9 cellular contexts compared by ENCODE assay signal in genomic region chr17:9116861-9117568, GRCh38.
"Had no signal": no experiment of that assay in that cellular context is flagged by ENCODE, and none has a peak within 500 bp of the region (broad histone marks: within the 10 kb centered on the region; RNA-seq: fewer than 3 reads in every experiment).

No MANE protein-coding gene starts in this region.

- H3K36me3 ChIP-seq: tibial nerve had no signal

- DNase-seq: activated CD4-positive, alpha-beta T cell treated with anti-CD3 and anti-CD28 coated beads, Interleukin-2, amount 50 U/mL, for 1 hour; body of pancreas; foreskin keratinocyte; head of caudate nucleus; retina; small intestine had no signal

- H3K4me1 ChIP-seq: foreskin keratinocyte had no signal

- H3K4me3 ChIP-seq: body of pancreas, tibial nerve had no signal

- H3K27ac ChIP-seq: body of pancreas, foreskin keratinocyte had no signal

- H3K9me3 ChIP-seq: body of pancreas had no signal

- H3K27me3 ChIP-seq: body of pancreas, tibial nerve had no signal

- ATAC-seq: body of pancreas, foreskin keratinocyte, left lobe of liver, SK-N-SH treated with all-trans-retinoic acid at 6 μM for 48 hours had no signal
